ENCODE assay signal across 8 cellular contexts in genomic region chr11:94183886-94184264, GRCh38. TPM values are rescaled to one million over a fixed set of nuclear protein-coding genes. Genes with fewer than 3 reads are reported as not detected.
DNase-seq lines count a peak whose midpoint lies in the region; ATAC-seq, FAIRE-seq and TF ChIP-seq lines count a peak whose summit lies in the region.

No MANE protein-coding gene starts in this region.

- H3K23me2 ChIP-seq in H1 (ENCODE audit: low read depth, low read length): no peaks in the 10 kb centered on the region

- H4K5ac ChIP-seq in H1 (ENCODE audit: insufficient read length, low read depth, low read length): no peak overlapping the region

- H3K36me3 Mint-ChIP-seq in mesothelial cell of epicardium: peaks cover 38% of the 10 kb centered on the region

- H2BK5ac ChIP-seq in H1 (ENCODE audit: low read depth, low read length): no peak overlapping the region

- FAIRE-seq in H1 (lab: Jason Lieb, UNC): peak; percentile 81

- H2AK5ac ChIP-seq in H1 (ENCODE audit: low read depth, low read length): no peak overlapping the region

- H3K4me2 ChIP-seq in H1 (ENCODE audit: insufficient read depth in 1 of 2, low read depth in 2 of 2, low read length in 2 of 2): 0 out of 4 replicates have a peak overlapping the region, but pooled peaks of 1 of the 2 experiments have one; percentile 8

- no peak overlapping the region for H3K23ac ChIP-seq in H1 (ENCODE audit: insufficient read length)

- H3K27ac Mint-ChIP-seq in mesothelial cell of epicardium: peak overlapping the region; percentile 90

- no peak overlapping the region for H2BK120ac ChIP-seq in H1 (replicated peaks; ENCODE audit: low read depth, low read length)

- H3K4me1 ChIP-seq in H1 (replicated peaks in 1 of 4; ENCODE audit: control insufficient read depth in 3 of 4, insufficient read depth in 4 of 4, low read length in 3 of 4) (peaks cover 0 to 14% (median 9%) of the 10 kb centered on the region in 4 experiments; a peak in 5 of 7 replicates), upper lobe of left lung (peaks cover 3 to 10% (median 4%) of the 10 kb centered on the region in 4 donors)

- H3K27me3 ChIP-seq in H1 (replicated peaks in 1 of 4; ENCODE audit: control insufficient read depth in 3 of 4, extremely low read depth in 1 of 4, insufficient read depth in 3 of 4, low read length in 3 of 4) (peaks cover 0 to 1% (median 0%) of the 10 kb centered on the region in 4 experiments; a peak in 1 of 7 replicates), upper lobe of left lung (no peaks in the 10 kb centered on the region)

- peaks cover 24% of the 10 kb centered on the region for H3K4me1 Mint-ChIP-seq in mesothelial cell of epicardium

- TF ChIP-seq POLR2A in H1 (IDR thresholded peaks at IDR 0.05; ENCODE audit: control extremely low read depth in 1 of 2, low read depth in 2 of 2, low read length in 2 of 2) (no peak; a peak in 2 of 3 replicates), upper lobe of left lung (IDR thresholded peaks at IDR 0.05) (no peak)

- H3K4me3 ChIP-seq in H1 (ENCODE audit: extremely low read depth in 1 of 4, insufficient read depth in 2 of 4, low read depth in 3 of 4, low read length in 4 of 4) (no peak overlapping the region), upper lobe of left lung (peak overlapping the region in 1 of 4 donors; percentile 5)

- no peak overlapping the region for H3K56ac ChIP-seq in H1 (replicated peaks; ENCODE audit: insufficient read length, low read depth, low read length)

- 36% methylated on average over 7 of the region's 7 CpGs; no CpG with 5 or more reads in 1 of the 2 experiments for WGBS in H1 (ENCODE audit: extremely low coverage in 1 of 2, insufficient coverage in 1 of 2, insufficient read length in 1 of 2, insufficient replicate concordance in 2 of 2, low coverage in 1 of 2, low lambda C conversion rate in 2 of 2, missing lambda C conversion rate in 1 of 2), 2 experiments
- 29 to 35% methylated on average over 7 of the region's 7 CpGs for WGBS in upper lobe of left lung, 2 donors

- no peaks in the 10 kb centered on the region for H3K9me3 Mint-ChIP-seq in mesothelial cell of epicardium

- no peak overlapping the region for H3K4ac ChIP-seq in H1 (replicated peaks; ENCODE audit: insufficient read length, low read depth, low read length)

- H3K27ac ChIP-seq in H1 (ENCODE audit: low read depth, low read length) (no peak overlapping the region), upper lobe of left lung (peak overlapping the region; percentile 2 to 40 (median 14))

- TF ChIP-seq EP300 in H1 (IDR thresholded peaks at IDR 0.05; ENCODE audit: borderline replicate concordance in 1 of 2, low read depth in 2 of 2, low read length in 2 of 2): no peak
- TF ChIP-seq EP300 in upper lobe of left lung (IDR thresholded peaks at IDR 0.05): no peak

- peaks cover 0 to 4% of the 10 kb centered on the region in 2 experiments for H4K20me1 ChIP-seq in H1 (replicated peaks in 1 of 2; ENCODE audit: control insufficient read depth in 1 of 2, insufficient read depth in 2 of 2, low read length in 2 of 2)

- H3K18ac ChIP-seq in H1 (ENCODE audit: extremely low read depth, low read length): no peak overlapping the region

- H3K14ac ChIP-seq in H1 (ENCODE audit: insufficient read length): no peak overlapping the region

- H3K9me3 ChIP-seq in H1 (ENCODE audit: insufficient read depth in 2 of 2, low read depth in 1 of 2, low read length in 1 of 2) (no peaks in the 10 kb centered on the region), upper lobe of left lung (no peaks in the 10 kb centered on the region)

- CTCF ChIA-PET in H1 (lab: Charles Lee; ENCODE audit: partially characterized antibody): interaction anchor here (0.6 to 11.1 kb wide), 67 partner anchors 10 to 335 kb away, joined by 3 to 127 read pairs (median 4); partner anchors contain the start of genes GPR83 and IZUMO1R

- H3K79me1 ChIP-seq in H1 (ENCODE audit: low read depth, low read length): no peaks in the 10 kb centered on the region

- H4K91ac ChIP-seq in H1 (replicated peaks; ENCODE audit: insufficient read length, low read length): no peak overlapping the region

- 0 out of 2 replicates have a peak overlapping the region, but pooled peaks have one; percentile 58 for H4K8ac ChIP-seq in H1 (ENCODE audit: extremely low read depth, insufficient read depth, low read length)

- no peak overlapping the region for H2BK15ac ChIP-seq in H1 (ENCODE audit: low read length)

- H2BK12ac ChIP-seq in H1 (ENCODE audit: low read depth, low read length): no peak overlapping the region

- no peak overlapping the region for H3K9ac ChIP-seq in H1 (replicated peaks in 1 of 4; ENCODE audit: extremely low read depth in 1 of 4, low read depth in 3 of 4, low read length in 3 of 4)

- H3K79me2 ChIP-seq in H1 (ENCODE audit: control insufficient read depth in 1 of 2, insufficient read depth in 2 of 2, low read length in 2 of 2): peaks cover 0 to 13% of the 10 kb centered on the region in 2 experiments; a peak in 2 of 4 replicates

- H3K36me3 ChIP-seq in H1 (ENCODE audit: control insufficient read depth in 2 of 4, insufficient read depth in 4 of 4, low read length in 3 of 4) (peaks cover 8 to 45% (median 26%) of the 10 kb centered on the region in 4 experiments), upper lobe of left lung (peaks cover 0 to 29% (median 15%) of the 10 kb centered on the region in 4 donors)

- TF ChIP-seq RAD21 in H1 (IDR thresholded peaks at IDR 0.05 in 1 of 2, conservative IDR thresholded peaks at IDR 0.05 in 1 of 2; ENCODE audit: low read depth in 2 of 2, low read length in 2 of 2): peak; percentile 87

- no peak overlapping the region for H2BK20ac ChIP-seq in H1 (ENCODE audit: low read length)

- DNase-seq in DMS79 treated with DMSO at 0.1 percent for 48 hours (lab: John Stamatoyannopoulos, UW) (peak; percentile 77), SK-N-DZ (ENCODE audit: low spot score) (peak; percentile 72), H1 (ENCODE audit: low read depth in 1 of 2, low spot score in 2 of 2) (peak; percentile 63 to 93), mesothelial cell of epicardium (ENCODE audit: low spot score in 2 of 2, unreplicated experiment in 2 of 2) (peak; percentile 34 to 83), upper lobe of left lung (peak in 1 of 2 donors; percentile 80), NCI-H2029 (lab: John Stamatoyannopoulos, UW) (no peak)

- H3K27me3 Mint-ChIP-seq in mesothelial cell of epicardium (ENCODE audit: low read depth): no peaks in the 10 kb centered on the region

- peak; percentile 59 for ATAC-seq in GM19324 (IDR thresholded peaks at IDR 0.05; ENCODE audit: low FRiP score, unreplicated experiment)
- peak; percentile 66 for ATAC-seq in HG03378 (IDR thresholded peaks at IDR 0.05; ENCODE audit: unreplicated experiment)
- ATAC-seq in upper lobe of left lung (ENCODE audit: low FRiP score in 2 of 2): peak; percentile 82 to 92

- TF ChIP-seq CTCF in H1 (IDR thresholded peaks at IDR 0.05; ENCODE audit: control extremely low read depth in 1 of 3, insufficient read depth in 1 of 3, low read depth in 1 of 3, low read length in 3 of 3) (peak; percentile 84 to 98 (median 97)), mesothelial cell of epicardium (IDR thresholded peaks at IDR 0.05; ENCODE audit: unreplicated experiment) (peak; percentile 91), upper lobe of left lung (IDR thresholded peaks at IDR 0.05) (peak; percentile 66 to 89 (median 82))

- peak overlapping the region; percentile 18 for H3K4me3 Mint-ChIP-seq in mesothelial cell of epicardium

- H2AFZ ChIP-seq in H1 (ENCODE audit: low read length): no peak overlapping the region

- POLR2A ChIA-PET in H1 (lab: Charles Lee; ENCODE audit: partially characterized antibody): interaction anchor here (1.1 to 1.2 kb wide), 3 partner anchors 53 to 234 kb away, joined by 3 to 5 read pairs (median 3); no protein-coding TSS in a partner anchor

TF ChIP-seq in H1, 55 proteins besides CTCF, POLR2A, EP300 and RAD21:
- TF ChIP-seq POLR2AphosphoS5 (IDR thresholded peaks at IDR 0.05; ENCODE audit: low read depth, low read length): peak; percentile 70; the same call in 1 of the 2 replicates
- TF ChIP-seq ATF2 (IDR thresholded peaks at IDR 0.05; ENCODE audit: low read length): no peak
- peak; percentile 89 for TF ChIP-seq TEAD4 (IDR thresholded peaks at IDR 0.05; ENCODE audit: low read depth, low read length)
- TF ChIP-seq ASH2L (IDR thresholded peaks at IDR 0.05; ENCODE audit: low read length): peak; percentile 42
- no peak for TF ChIP-seq EZH2 (IDR thresholded peaks at IDR 0.05; ENCODE audit: low read depth, low read length, severe bottlenecking)
- TF ChIP-seq SP4 (IDR thresholded peaks at IDR 0.05; ENCODE audit: low read length): 0 out of 2 replicates have a peak, but pooled peaks have one; percentile 75
- peak; percentile 59; the same call in 1 of the 2 replicates for TF ChIP-seq MAX (IDR thresholded peaks at IDR 0.05)
TF ChIP-seq in H1: peak in this region for 5.

RNA-seq across cellular contexts. Expression of gene PANX1, which starts 55.2 kb away (rescaled TPM):
- 45.6 and 51.8 TPM in 2 replicates for polyA plus RNA-seq in SK-N-DZ (2014; cell fraction: cytosol; rRNA removed)
- 22.3 and 28.4 TPM in 2 replicates for polyA plus RNA-seq in SK-N-DZ (2014; cell fraction: nucleus; rRNA removed)
- total RNA-seq in H1 (2021; fragmentation: NEBNext Ultra II Directional; extraction: Animal tissue kit (Norgen Biotek cat#: 25700)): 34.5 and 35.2 TPM in 2 replicates
- polyA plus RNA-seq in H1 (2011; rRNA removed): 15.4 and 15.9 TPM in 2 replicates
- polyA plus RNA-seq in H1 (2011; cell fraction: cytosol; rRNA removed): 18.1 TPM
- polyA plus RNA-seq in H1 (2011; cell fraction: nucleus; rRNA removed): 18.9 TPM
- polyA plus RNA-seq in H1 (2012, experiment 1 of 2): 19.1 to 29.2 TPM (median 24.7 TPM) in 4 replicates
- polyA plus RNA-seq in H1 (2012, experiment 2 of 2): 7.6 TPM
- 25.2 TPM for polyA plus RNA-seq in H1 (2013, experiment 1 of 2)
- 29.7 TPM for polyA plus RNA-seq in H1 (2013, experiment 2 of 2)
- 69.0 and 96.8 TPM in 2 replicates for polyA minus RNA-seq in H1 (2011; rRNA and poly(A)+ RNA removed)
- polyA minus RNA-seq in H1 (2011; cell fraction: cytosol; rRNA and poly(A)+ RNA removed): 35.2 TPM
- polyA minus RNA-seq in H1 (2011; cell fraction: nucleus; rRNA and poly(A)+ RNA removed): 62.2 TPM
- total RNA-seq in mesothelial cell of epicardium (40.1 to 42.9 TPM (median 41.2 TPM) in 3 replicates), upper lobe of left lung (10 to 100 TPM in 5 of 6 donors, 1 to 10 TPM in 1; 7.3 to 32.2 (median 17.8) TPM)
